ENCODE assay signal across 8 cellular contexts in genomic region chr5:120463991-120464626, GRCh38. TPM values are rescaled to one million over a fixed set of nuclear protein-coding genes. Genes with fewer than 3 reads are reported as not detected.
DNase-seq lines count a peak whose midpoint lies in the region; ATAC-seq and TF ChIP-seq lines count a peak whose summit lies in the region.

Gene PRR16 (plus strand): TSS chr5:120464300.

- 0% methylated on average over 9 of the region's 62 CpGs for WGBS in right lobe of liver (ENCODE audit: insufficient coverage, low coverage, low lambda C conversion rate, missing lambda C conversion rate)

- H3K9ac ChIP-seq in stomach smooth muscle (ENCODE audit: low read length in 2 of 2) = peak within 1 kb of the TSS; percentile 51 to 73

- DNase-seq in COR-L47 (lab: John Stamatoyannopoulos, UW) (peak; percentile 76), SJSA1 (ENCODE audit: low read depth in 1 of 2, low spot score in 2 of 2) (peak; percentile 76 to 85), dorsolateral prefrontal cortex (peak in 9 of 10 donors; percentile 14 to 79 (median 51)), right lobe of liver (peak; percentile 33 to 50 (median 41)), A172 (ENCODE audit: low spot score) (no peak)

- H3K4me1 ChIP-seq in SJSA1 (replicated peaks) (peaks cover 13% of the 10 kb centered on the region), right lobe of liver (peaks cover 0 to 18% (median 0%) of the 10 kb centered on the region in 4 donors), stomach smooth muscle (ENCODE audit: control insufficient read depth, insufficient read depth, low read length) (peaks cover 16% of the 10 kb centered on the region)

- no peak for TF ChIP-seq POLR2A in right lobe of liver (IDR thresholded peaks at IDR 0.05)

- ATAC-seq in GM19328 (IDR thresholded peaks at IDR 0.05; ENCODE audit: unreplicated experiment) = peak; percentile 64
- peak; percentile 67 for ATAC-seq in HG03280 (IDR thresholded peaks at IDR 0.05; ENCODE audit: unreplicated experiment)
- peak; percentile 63 to 75 (median 72) for ATAC-seq in right lobe of liver

- intact Hi-C loops in dorsolateral prefrontal cortex (cut with DNase I) = loop anchor here in 1 of 2 donors (10.0 kb wide), 1 partner anchor 341 kb away; no protein-coding TSS in a partner anchor
- intact Hi-C loops in right lobe of liver (cut with DNase I) = no loop called here

- H3K27ac ChIP-seq in SJSA1 = peak within 1 kb of the TSS; percentile 20; the same call in 1 of the 2 replicates
- H3K27ac ChIP-seq in dorsolateral prefrontal cortex = peak within 1 kb of the TSS in 46 of 59 donors; percentile 11 to 86 (median 64)
- H3K27ac ChIP-seq in right lobe of liver = no peak within 1 kb of the TSS
- peak within 1 kb of the TSS; percentile 31 for H3K27ac ChIP-seq in stomach smooth muscle (ENCODE audit: low read length)

- TF ChIP-seq CTCF in dorsolateral prefrontal cortex (IDR thresholded peaks at IDR 0.05 in 54 of 56, conservative IDR thresholded peaks at IDR 0.05 in 2 of 56; ENCODE audit: low read depth in 1 of 56, partially characterized antibody in 56 of 56) (peak in 30 of 56 donors; percentile 2 to 45 (median 32)), right lobe of liver (IDR thresholded peaks at IDR 0.05) (peak in 1 of 4 donors; percentile 10)

- H3K27me3 ChIP-seq in SJSA1 (replicated peaks) = no peaks in the 10 kb centered on the region
- H3K27me3 ChIP-seq in dorsolateral prefrontal cortex = peaks cover 0 to 4% (median 0%) of the 10 kb centered on the region in 45 donors
- H3K27me3 ChIP-seq in right lobe of liver = peaks cover 5 to 18% of the 10 kb centered on the region in 2 donors
- H3K27me3 ChIP-seq in stomach smooth muscle (ENCODE audit: control insufficient read depth in 1 of 2, insufficient read depth in 2 of 2, low read length in 2 of 2) = peaks cover 8 to 15% of the 10 kb centered on the region in 2 donors

- H3K36me3 ChIP-seq in SJSA1 (peaks cover 3% of the 10 kb centered on the region; the same call in 1 of the 2 replicates), right lobe of liver (no peaks in the 10 kb centered on the region), stomach smooth muscle (ENCODE audit: control insufficient read depth in 2 of 2, insufficient read depth in 2 of 2, low read length in 2 of 2) (no peaks in the 10 kb centered on the region)

- H3K9me3 ChIP-seq in SJSA1 (replicated peaks) = no peaks in the 10 kb centered on the region
- no peaks in the 10 kb centered on the region for H3K9me3 ChIP-seq in right lobe of liver
- no peaks in the 10 kb centered on the region for H3K9me3 ChIP-seq in stomach smooth muscle (ENCODE audit: control insufficient read depth in 2 of 2, low read length in 2 of 2)

- H3K4me3 ChIP-seq in SJSA1 (peak within 1 kb of the TSS; percentile 80), dorsolateral prefrontal cortex (peak within 1 kb of the TSS; percentile 53 to 84 (median 69)), right lobe of liver (peak within 1 kb of the TSS; percentile 23 to 40 (median 28)), stomach smooth muscle (ENCODE audit: low read length in 2 of 2) (peak within 1 kb of the TSS; percentile 60 to 77)

RNA-seq across cellular contexts. Expression of gene PRR16, which starts in this region (rescaled TPM):
- total RNA-seq in SJSA1 (2014; rRNA removed; shearing (Covaris generic)) = 10.3 and 16.0 TPM in 2 replicates
- total RNA-seq in dorsolateral prefrontal cortex (10 to 100 TPM in 19 of 120 experiments, 1 to 10 TPM in 101; 2.2 to 15.7 (median 7.5) TPM), right lobe of liver (1 to 10 TPM in 1 of 6 experiments, under 1 TPM in 4, not detected in 1; 0.16 to 1.2 (median 0.39) TPM)
- 1.9 and 4.0 TPM in 2 replicates for total RNA-seq in A172 (2014; rRNA removed; shearing (Covaris generic))

Comparison
In these comparisons a context has a peak if more than half of its experiments do, and no peak if none do; other contexts are left out.
1. H3K27ac ChIP-seq: peak in SJSA1 (single experiment), dorsolateral prefrontal cortex (46 of 59) and stomach smooth muscle (single experiment); none in right lobe of liver (0 of 3).
2. H3K4me3 ChIP-seq: peak in every context shown above with its lines; median percentile 80 in SJSA1; 69 in dorsolateral prefrontal cortex; 68 in stomach smooth muscle; 28 in right lobe of liver.
3. Peak in every context shown above with its lines, with median percentiles within 50 percentile points of each other: ATAC-seq.